In the genomic region with DNA sequence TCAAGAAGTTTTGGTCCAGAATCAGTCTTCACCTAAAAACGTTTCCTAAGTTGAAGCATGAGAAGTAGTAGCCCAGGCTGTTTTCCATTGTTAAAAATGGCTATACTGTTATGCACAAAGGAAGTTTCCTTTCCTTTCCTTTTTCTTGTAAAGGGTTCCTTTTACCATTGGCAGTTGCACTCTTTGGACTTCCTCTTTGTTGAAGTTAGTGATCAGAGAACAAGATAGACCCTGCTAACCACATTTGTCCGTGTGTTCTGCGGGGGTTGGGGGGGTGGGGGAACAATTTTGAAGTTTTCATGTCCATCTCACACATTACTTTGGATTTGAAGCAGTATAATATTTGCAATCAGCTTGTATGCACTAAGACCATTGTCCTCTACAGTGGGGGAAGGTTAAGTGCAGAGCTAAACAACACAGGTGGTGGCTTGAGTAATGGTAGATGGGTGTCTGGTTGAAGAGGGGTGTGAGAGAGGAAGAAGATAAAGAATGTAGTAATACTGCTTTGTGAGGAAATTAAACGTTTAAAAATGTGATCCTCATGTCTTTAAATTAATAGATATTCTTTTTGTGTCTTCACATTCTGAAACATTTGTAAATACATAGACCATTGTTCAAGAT, we compare ENCODE assay signal across 12 cellular contexts. TPM values are rescaled to one million over a fixed set of nuclear protein-coding genes. Genes with fewer than 3 reads are reported as not detected.
DNase-seq lines count a peak whose midpoint lies in the region; ATAC-seq and TF ChIP-seq lines count a peak whose summit lies in the region.
"Had no signal": no experiment of that assay in that cellular context is flagged by ENCODE, and none has a peak within 500 bp of the region (broad histone marks: within the 10 kb centered on the region; RNA-seq: fewer than 3 reads in every experiment).

No MANE protein-coding gene starts in this region.

- ATAC-seq in HG02885 (IDR thresholded peaks at IDR 0.05; ENCODE audit: poor library complexity, unreplicated experiment), result no peak
- no peak for ATAC-seq in CD4-positive, alpha-beta T cell (ENCODE audit: poor library complexity)
- no peak for ATAC-seq in HG03135 (IDR thresholded peaks at IDR 0.05; ENCODE audit: unreplicated experiment)

- H4K20me1 ChIP-seq in BLaER1, result no peaks in the 10 kb centered on the region

- H3K27me3 Mint-ChIP-seq in dendritic cell treated with granulocyte-macrophage colony-stimulating factor and Interleukin-4, amounts not matched to agents 40 ng/mL and 50 ng/mL, for 4 days, result no peaks in the 10 kb centered on the region
- peaks cover 60% of the 10 kb centered on the region for H3K27me3 Mint-ChIP-seq in CD4-positive, alpha-beta T cell

- peaks cover 32% of the 10 kb centered on the region for H3K9me3 ChIP-seq in BLaER1
- H3K9me3 ChIP-seq in neutrophil, result no peaks in the 10 kb centered on the region
- H3K9me3 ChIP-seq in CD4-positive, alpha-beta T cell (ENCODE audit: control insufficient read depth, low read length), result peaks cover 11% of the 10 kb centered on the region

- H3K4me3 ChIP-seq in BLaER1 (no peak overlapping the region), neutrophil (ENCODE audit: low read depth in 1 of 2, low read length in 1 of 2) (peak overlapping the region; percentile 81 to 97)

- no peak overlapping the region for H3K9ac ChIP-seq in BLaER1

- no peak for TF ChIP-seq CTCF in neutrophil (IDR thresholded peaks at IDR 0.05)
- no peak for TF ChIP-seq CTCF in CD4-positive, alpha-beta T cell (IDR thresholded peaks at IDR 0.05)

- H3K27me3 ChIP-seq in BLaER1 (peaks cover 22% of the 10 kb centered on the region), neutrophil (no peaks in the 10 kb centered on the region)
- H3K27me3 ChIP-seq in CD4-positive, alpha-beta T cell (ENCODE audit: control insufficient read depth, insufficient read depth, low read length), result peaks cover 26% of the 10 kb centered on the region

- H3K4me2 ChIP-seq in BLaER1, result peak overlapping the region; percentile 60

- peaks cover 41% of the 10 kb centered on the region for H3K36me3 Mint-ChIP-seq in dendritic cell treated with granulocyte-macrophage colony-stimulating factor and Interleukin-4, amounts not matched to agents 40 ng/mL and 50 ng/mL, for 4 days (ENCODE audit: low read depth)
- H3K36me3 Mint-ChIP-seq in CD4-positive, alpha-beta T cell (ENCODE audit: low read depth), result no peaks in the 10 kb centered on the region

- POLR2A ChIA-PET in CD4-positive, alpha-beta T cell (lab: Charles Lee), result interaction anchor here (1.3 kb wide), 1 partner anchor 10 kb away, joined by 3 read pairs; no protein-coding TSS in a partner anchor

- H3K4me1 ChIP-seq in BLaER1, result peaks cover 30% of the 10 kb centered on the region
- peaks cover 53 to 54% of the 10 kb centered on the region in 2 experiments for H3K4me1 ChIP-seq in neutrophil (ENCODE audit: control insufficient read depth in 1 of 2, insufficient read depth in 1 of 2, low read depth in 1 of 2, low read length in 1 of 2)

- intact Hi-C loops in dendritic cell treated with granulocyte-macrophage colony-stimulating factor and Interleukin-4, amounts not matched to agents 40 ng/mL and 50 ng/mL, for 4 days (cut with micrococcal nuclease), result no loop called here
- intact Hi-C loops in CD4-positive, alpha-beta T cell (cut with DNase I, micrococcal nuclease), result no loop called here

- peaks cover 51% of the 10 kb centered on the region for H3K4me1 Mint-ChIP-seq in dendritic cell treated with granulocyte-macrophage colony-stimulating factor and Interleukin-4, amounts not matched to agents 40 ng/mL and 50 ng/mL, for 4 days (ENCODE audit: low read depth)
- peaks cover 11% of the 10 kb centered on the region for H3K4me1 Mint-ChIP-seq in CD4-positive, alpha-beta T cell (ENCODE audit: low read depth)

- H3K9me3 Mint-ChIP-seq in dendritic cell treated with granulocyte-macrophage colony-stimulating factor and Interleukin-4, amounts not matched to agents 40 ng/mL and 50 ng/mL, for 4 days, result peaks cover 26% of the 10 kb centered on the region
- H3K9me3 Mint-ChIP-seq in CD4-positive, alpha-beta T cell, result peaks cover 15% of the 10 kb centered on the region

- DNase-seq in NOMO-1 (lab: John Stamatoyannopoulos, UW; ENCODE audit: unreplicated experiment in 2 of 2), result peak; percentile 30 to 81
- DNase-seq in CD4-positive, alpha-beta T cell, result no peak
- no peak for DNase-seq in activated CD4-positive, alpha-beta T cell treated with anti-CD3 and anti-CD28 coated beads, Interleukin-2, amount 50 U/mL, for 4 hours
- DNase-seq: activated CD4-positive, CD25-positive, alpha-beta regulatory T cell treated with anti-CD3 and anti-CD28 coated beads, Interleukin-2, amount 50 U/mL, for 72 hours; central memory CD4-positive, alpha-beta T cell; immature natural killer cell; NCI-H1930 had no signal

- peak overlapping the region; percentile 91 for H3K27ac Mint-ChIP-seq in dendritic cell treated with granulocyte-macrophage colony-stimulating factor and Interleukin-4, amounts not matched to agents 40 ng/mL and 50 ng/mL, for 4 days
- no peak overlapping the region for H3K27ac Mint-ChIP-seq in CD4-positive, alpha-beta T cell
- H3K27ac Mint-ChIP-seq: immature natural killer cell had no signal

- peak overlapping the region; percentile 98 for H3K4me3 Mint-ChIP-seq in dendritic cell treated with granulocyte-macrophage colony-stimulating factor and Interleukin-4, amounts not matched to agents 40 ng/mL and 50 ng/mL, for 4 days
- H3K4me3 Mint-ChIP-seq in CD4-positive, alpha-beta T cell, result no peak overlapping the region

- H3K27ac ChIP-seq in BLaER1, result no peak overlapping the region
- peak overlapping the region; percentile 91 for H3K27ac ChIP-seq in neutrophil
- H3K27ac ChIP-seq in CD4-positive, alpha-beta T cell (ENCODE audit: low read depth, low read length), result no peak overlapping the region

- no peaks in the 10 kb centered on the region for H3K36me3 ChIP-seq in BLaER1
- no peaks in the 10 kb centered on the region for H3K36me3 ChIP-seq in neutrophil

- CTCF ChIA-PET in CD4-positive, alpha-beta T cell (lab: Charles Lee), result no interaction called here

RNA-seq across cellular contexts. Expression of gene LPCAT2, which starts 1.4 kb away (rescaled TPM):
- total RNA-seq in CD4-positive, alpha-beta T cell, result under 1 TPM; 0.22 to 0.36 TPM

RNA-seq across cellular contexts. Expression of gene MMP2, which starts 31.3 kb away (rescaled TPM):
- not detected for total RNA-seq in CD4-positive, alpha-beta T cell

RNA-seq across cellular contexts. Expression of gene CAPNS2, which starts 56.2 kb away (rescaled TPM):
- not detected for total RNA-seq in CD4-positive, alpha-beta T cell

Comparison
In these comparisons a context has a peak if more than half of its experiments do, and no peak if none do; other contexts are left out.
1. DNase-seq: peak in NOMO-1 (2 of 2); none in CD4-positive, alpha-beta T cell (0 of 10) and activated CD4-positive, alpha-beta T cell treated with anti-CD3 and anti-CD28 coated beads, Interleukin-2, amount 50 U/mL, for 4 hours (0 of 2).